ENCODE assay signal across 10 cellular contexts in the genomic region with DNA sequence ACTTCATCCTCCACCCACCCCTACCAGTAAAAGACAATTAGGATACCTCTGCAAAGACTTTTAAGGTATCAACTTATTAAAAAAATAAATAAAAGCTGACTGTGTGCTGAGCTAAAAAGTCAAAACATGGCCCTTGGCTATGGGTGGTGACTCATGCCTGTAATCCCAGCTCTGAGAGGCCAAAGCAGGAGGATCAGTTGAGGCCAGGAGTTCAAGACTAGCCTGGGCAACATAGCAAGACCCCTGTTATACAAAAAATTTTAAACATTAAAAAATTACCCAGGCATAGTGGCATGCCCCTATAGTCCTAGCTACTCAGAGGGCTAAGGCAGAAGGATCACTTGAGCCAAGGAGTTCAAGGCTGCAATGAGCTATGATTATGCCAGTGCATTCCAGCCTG.
"Had no signal": no experiment of that assay in that cellular context is flagged by ENCODE, and none has a peak within 500 bp of the region (broad histone marks: within the 10 kb centered on the region; RNA-seq: fewer than 3 reads in every experiment).

No MANE protein-coding gene starts in this region.

- H3K27ac ChIP-seq: HL-60, KMS-11 had no signal

- FAIRE-seq: H1, H54 had no signal

- H3K9ac ChIP-seq: KMS-11 had no signal

- H3K4me2 ChIP-seq: GM23338, KMS-11 had no signal

- ATAC-seq: GM23338 had no signal

- H3K4me3 ChIP-seq: GM23338 had no signal

- DNase-seq: H9, HCEC 1CT, IMR-90, Karpas-422, KBM-7 had no signal
